ENCODE assay signal across 19 cellular contexts in genomic region chr1:24285231-24285630, GRCh38. TPM values are rescaled to one million over a fixed set of nuclear protein-coding genes. Genes with fewer than 3 reads are reported as not detected.
DNase-seq lines count a peak whose midpoint lies in the region; ATAC-seq, FAIRE-seq and TF ChIP-seq lines count a peak whose summit lies in the region.
"Had no signal": no experiment of that assay in that cellular context is flagged by ENCODE, and none has a peak within 500 bp of the region (broad histone marks: within the 10 kb centered on the region; RNA-seq: fewer than 3 reads in every experiment).

No MANE protein-coding gene starts in this region.

- no peaks in the 10 kb centered on the region for H3K27me3 Mint-ChIP-seq in GM23338 (ENCODE audit: insufficient read depth, low read depth, poor library complexity)
- H3K27me3 Mint-ChIP-seq in activated CD4-positive, alpha-beta memory T cell treated with anti-CD3 and anti-CD28 coated beads for 36 hours = no peaks in the 10 kb centered on the region
- H3K27me3 Mint-ChIP-seq: CD4-positive, alpha-beta T cell had no signal

- ATAC-seq in GM23338 = no peak
- ATAC-seq in GM21529 (IDR thresholded peaks at IDR 0.05; ENCODE audit: unreplicated experiment) = no peak

- H3K4me1 ChIP-seq in GM23338 (ENCODE audit: insufficient read depth) (peaks cover 14% of the 10 kb centered on the region), PC-9 (replicated peaks; ENCODE audit: insufficient read depth) (peaks cover 59% of the 10 kb centered on the region), kidney (ENCODE audit: control insufficient read depth in 1 of 2, insufficient read depth in 1 of 2, low read depth in 1 of 2, low read length in 2 of 2) (peaks cover 0 to 9% of the 10 kb centered on the region in 2 donors)

- peak overlapping the region; percentile 52 for H2AFZ ChIP-seq in GM23338
- H2AFZ ChIP-seq in PC-9 = no peak overlapping the region

- peak; percentile 23 for FAIRE-seq in bronchial epithelial cell (lab: Jason Lieb, UNC)
- FAIRE-seq in kidney (lab: Jason Lieb, UNC) = no peak
- FAIRE-seq: D721Med, H54 had no signal

- no peaks in the 10 kb centered on the region for H3K9me2 ChIP-seq in GM23338 (ENCODE audit: insufficient read depth)
- no peaks in the 10 kb centered on the region for H3K9me2 ChIP-seq in PC-9 (ENCODE audit: insufficient read depth)

- H4K20me1 ChIP-seq in GM23338 (replicated peaks; ENCODE audit: insufficient read depth) (no peaks in the 10 kb centered on the region), PC-9 (ENCODE audit: insufficient read depth) (no peaks in the 10 kb centered on the region)

- H3K36me3 ChIP-seq in GM23338 (ENCODE audit: insufficient read depth) (no peaks in the 10 kb centered on the region), PC-9 (ENCODE audit: low read depth) (no peaks in the 10 kb centered on the region), bronchial epithelial cell (ENCODE audit: control insufficient read depth, insufficient read depth, low read length) (no peaks in the 10 kb centered on the region), kidney (ENCODE audit: control insufficient read depth in 1 of 2, insufficient read depth in 2 of 2, low read length in 2 of 2) (no peaks in the 10 kb centered on the region)
- H3K36me3 ChIP-seq: SJSA1 had no signal

- CTCF ChIA-PET in PC-9 (lab: Charles Lee) = interaction anchor here (0.6 kb wide), 1 partner anchor 76 kb away, joined by 15 read pairs; no protein-coding TSS in a partner anchor
- CTCF ChIA-PET in activated CD4-positive, alpha-beta memory T cell treated with anti-CD3 and anti-CD28 coated beads for 36 hours (lab: Charles Lee) = no interaction called here

- H3K9me3 ChIP-seq in PC-9 (ENCODE audit: insufficient read depth, low read depth) (no peaks in the 10 kb centered on the region), kidney (ENCODE audit: control insufficient read depth in 1 of 2, low read length in 2 of 2) (no peaks in the 10 kb centered on the region)
- H3K9me3 ChIP-seq: SJSA1 had no signal

- no peaks in the 10 kb centered on the region for H3K9me3 Mint-ChIP-seq in GM23338
- H3K9me3 Mint-ChIP-seq in activated CD4-positive, alpha-beta memory T cell treated with anti-CD3 and anti-CD28 coated beads for 36 hours = no peaks in the 10 kb centered on the region
- H3K9me3 Mint-ChIP-seq: CD4-positive, alpha-beta T cell had no signal

- no peak overlapping the region for H3K4me3 Mint-ChIP-seq in GM23338
- no peak overlapping the region for H3K4me3 Mint-ChIP-seq in activated CD4-positive, alpha-beta memory T cell treated with anti-CD3 and anti-CD28 coated beads for 36 hours
- H3K4me3 Mint-ChIP-seq: CD4-positive, alpha-beta T cell had no signal

- BruUV-seq in PC-9 (replicated peaks; lab: Mats Ljungman, UMichigan) = no TSS peak

- H3K79me2 ChIP-seq in GM23338 (replicated peaks; ENCODE audit: insufficient read depth) (no peaks in the 10 kb centered on the region), PC-9 (ENCODE audit: low read depth) (no peaks in the 10 kb centered on the region)

- peaks cover 3% of the 10 kb centered on the region; the same call in 1 of the 2 replicates for H3F3A ChIP-seq in GM23338 (replicated peaks; ENCODE audit: low read depth)
- peaks cover 38% of the 10 kb centered on the region for H3F3A ChIP-seq in PC-9 (ENCODE audit: insufficient read depth, low read depth)

- no peak overlapping the region for H3K4me3 ChIP-seq in GM23338
- H3K4me3 ChIP-seq in PC-9 = no peak overlapping the region
- no peak overlapping the region for H3K4me3 ChIP-seq in bronchial epithelial cell (ENCODE audit: low read depth, low read length)
- H3K4me3 ChIP-seq in kidney (ENCODE audit: low read length in 2 of 2) = no peak overlapping the region
- H3K4me3 ChIP-seq: SJSA1 had no signal

- H3K9ac ChIP-seq in kidney (ENCODE audit: low read length in 2 of 2) = no peak overlapping the region

- TF ChIP-seq CTCF in GM23338 (conservative IDR thresholded peaks at IDR 0.05; ENCODE audit: low read depth in 2 of 2) = no peak
- TF ChIP-seq CTCF in PC-9 (conservative IDR thresholded peaks at IDR 0.05) = no peak
- no peak for TF ChIP-seq CTCF in bronchial epithelial cell (IDR thresholded peaks at IDR 0.05; ENCODE audit: insufficient read depth, low read length, severe bottlenecking)
- TF ChIP-seq CTCF in kidney (IDR thresholded peaks at IDR 0.05; ENCODE audit: borderline replicate concordance, extremely low read depth, insufficient read depth) = no peak

- H3K4me1 Mint-ChIP-seq in GM23338 = peaks cover 12% of the 10 kb centered on the region
- no peaks in the 10 kb centered on the region for H3K4me1 Mint-ChIP-seq in activated CD4-positive, alpha-beta memory T cell treated with anti-CD3 and anti-CD28 coated beads for 36 hours (ENCODE audit: low read depth)

- POLR2A ChIA-PET in PC-9 (lab: Charles Lee; ENCODE audit: unreplicated experiment) = interaction anchor here (0.5 to 0.7 kb wide), 2 partner anchors 34 to 76 kb away, joined by 5 read pairs; partner anchors contain the start of gene GRHL3
- POLR2A ChIA-PET in activated CD4-positive, alpha-beta memory T cell treated with anti-CD3 and anti-CD28 coated beads for 36 hours (lab: Charles Lee) = no interaction called here

- DNase-seq in GM23338 (ENCODE audit: low spot score) (no peak), PC-9 (no peak), bronchial epithelial cell (ENCODE audit: low read depth) (peak; percentile 80), kidney (peak; percentile 41), nucleus accumbens (lab: John Stamatoyannopoulos, UW) (no peak), HK-2 (ENCODE audit: unreplicated experiment) (no peak)
- no peak for DNase-seq in activated CD4-positive, alpha-beta memory T cell treated with anti-CD3 and anti-CD28 coated beads for 36 hours
- DNase-seq: AML-193; CD4-positive, alpha-beta T cell; Kasumi-1; NCI-H1417; NCI-H1930; NCI-H510A; NCI-H82 had no signal

- no peak overlapping the region for H3K27ac Mint-ChIP-seq in GM23338
- H3K27ac Mint-ChIP-seq in activated CD4-positive, alpha-beta memory T cell treated with anti-CD3 and anti-CD28 coated beads for 36 hours = no peak overlapping the region
- H3K27ac Mint-ChIP-seq: CD4-positive, alpha-beta T cell had no signal

- H3K36me3 Mint-ChIP-seq in GM23338 (ENCODE audit: low read depth) = no peaks in the 10 kb centered on the region
- no peaks in the 10 kb centered on the region for H3K36me3 Mint-ChIP-seq in activated CD4-positive, alpha-beta memory T cell treated with anti-CD3 and anti-CD28 coated beads for 36 hours

- H3K27ac ChIP-seq in GM23338 (ENCODE audit: low read depth) (no peak overlapping the region), PC-9 (peak overlapping the region; percentile 94), kidney (ENCODE audit: low read depth in 2 of 2, low read length in 2 of 2) (no peak overlapping the region)
- H3K27ac ChIP-seq: SJSA1 had no signal

- H3K4me2 ChIP-seq in GM23338 (no peak overlapping the region), PC-9 (0 out of 2 replicates have a peak overlapping the region, but pooled peaks have one; percentile 28)

- H3K27me3 ChIP-seq in GM23338 (ENCODE audit: insufficient read depth) (no peaks in the 10 kb centered on the region), PC-9 (ENCODE audit: insufficient read depth, low read depth) (no peaks in the 10 kb centered on the region), bronchial epithelial cell (ENCODE audit: control insufficient read depth, insufficient read depth, low read length) (no peaks in the 10 kb centered on the region)
- H3K27me3 ChIP-seq: SJSA1 had no signal

- intact Hi-C loops in PC-9 (cut with micrococcal nuclease; ENCODE audit: unreplicated experiment) = no loop called here
- intact Hi-C loops in kidney (cut with DNase I) = no loop called here
- intact Hi-C loops in activated CD4-positive, alpha-beta memory T cell treated with anti-CD3 and anti-CD28 coated beads for 36 hours (cut with micrococcal nuclease) = no loop called here

TF ChIP-seq in GM23338, 12 proteins besides CTCF, POLR2A, EP300 and RAD21 (continues in another document):
- TF ChIP-seq CREB1 (CRISPR knock-in tag; IDR thresholded peaks at IDR 0.05; ENCODE audit: low read depth) (no peak), NANOG (IDR thresholded peaks at IDR 0.05; ENCODE audit: borderline replicate concordance) (no peak), ZNF331 (CRISPR knock-in tag; IDR thresholded peaks at IDR 0.05; ENCODE audit: low read depth) (no peak), STAT1 (IDR thresholded peaks at IDR 0.05; ENCODE audit: unreplicated experiment) (no peak), JUNB (IDR thresholded peaks at IDR 0.05; ENCODE audit: unreplicated experiment) (no peak), ZNF114 (CRISPR knock-in tag; IDR thresholded peaks at IDR 0.05) (no peak), POLR2AphosphoS5 (IDR thresholded peaks at IDR 0.05; ENCODE audit: low read depth) (no peak), ETS1 (IDR thresholded peaks at IDR 0.05) (no peak), EZH2phosphoT487 (IDR thresholded peaks at IDR 0.05; ENCODE audit: unreplicated experiment) (no peak), EZH2 (IDR thresholded peaks at IDR 0.05; ENCODE audit: low read depth, unreplicated experiment) (no peak)

RNA-seq across cellular contexts. Expression of gene GRHL3, which starts 33.9 kb away (rescaled TPM):
- 0.93 and 1.1 TPM in 2 replicates for total RNA-seq in GM23338 (2014; rRNA removed; shearing (Covaris generic))
- polyA plus RNA-seq in GM23338 (2016; fragmentation: Nextera tagmentation; extraction: Ambion mirVana) (0.78 and 1.4 TPM in 2 replicates), kidney (ENCODE audit: insufficient read depth, low read depth, low replicate concordance) (0.32 TPM)
- total RNA-seq in PC-9 (2021) (1.1 and 1.7 TPM in 2 replicates), bronchial epithelial cell (20.5 and 49.8 TPM in 2 replicates), kidney (1.7 TPM)
- not detected for total RNA-seq in activated CD4-positive, alpha-beta memory T cell treated with anti-CD3 and anti-CD28 coated beads for 36 hours
- total RNA-seq: CD4-positive, alpha-beta T cell; RPMI7951; SJSA1 had no signal

Comparison
In these comparisons a context has a peak if more than half of its experiments do, and no peak if none do; other contexts are left out.
1. DNase-seq: peak in bronchial epithelial cell (single experiment) and kidney (single experiment); none in GM23338 (single experiment), PC-9 (0 of 2), activated CD4-positive, alpha-beta memory T cell treated with anti-CD3 and anti-CD28 coated beads for 36 hours (single experiment), nucleus accumbens (0 of 56) and HK-2 (single experiment).